14 cellular contexts compared by ENCODE assay signal in genomic region chr11:114066046-114066648, GRCh38. TPM values are rescaled to one million over a fixed set of nuclear protein-coding genes. Genes with fewer than 3 reads are reported as not detected.
A peak's percentile ranks its signal among the peaks of the same experiment; 100 is the strongest.
DNase-seq lines count a peak whose midpoint lies in the region; ATAC-seq lines count a peak whose summit lies in the region.
"Had no signal": no experiment of that assay in that cellular context is flagged by ENCODE, and none has a peak within 500 bp of the region (broad histone marks: within the 10 kb centered on the region; RNA-seq: fewer than 3 reads in every experiment).

No MANE protein-coding gene starts in this region.

- H3K4me3 Mint-ChIP-seq in CD4-positive, CD25-positive, alpha-beta regulatory T cell = peak overlapping the region in 1 of 4 donors; percentile 48
- peak overlapping the region in 6 of 7 donors; percentile 71 to 97 (median 82) for H3K4me3 Mint-ChIP-seq in CD8-positive, alpha-beta memory T cell
- H3K4me3 Mint-ChIP-seq: CD14-positive monocyte had no signal

- no peaks in the 10 kb centered on the region for H3K9me3 Mint-ChIP-seq in CD4-positive, CD25-positive, alpha-beta regulatory T cell
- no peaks in the 10 kb centered on the region for H3K9me3 Mint-ChIP-seq in CD8-positive, alpha-beta memory T cell
- H3K9me3 Mint-ChIP-seq: brain had no signal

- H3K27ac Mint-ChIP-seq in CD4-positive, CD25-positive, alpha-beta regulatory T cell = peak overlapping the region in 2 of 3 donors; percentile 66 to 77
- H3K27ac Mint-ChIP-seq in CD8-positive, alpha-beta memory T cell = peak overlapping the region in 7 of 8 donors; percentile 79 to 99 (median 98)
- H3K27ac Mint-ChIP-seq: CD14-positive monocyte had no signal

- H3K36me3 Mint-ChIP-seq in CD4-positive, CD25-positive, alpha-beta regulatory T cell = no peaks in the 10 kb centered on the region
- peaks cover 2 to 5% (median 2%) of the 10 kb centered on the region in 3 donors for H3K36me3 Mint-ChIP-seq in CD8-positive, alpha-beta memory T cell

- H3K27ac ChIP-seq in CD4-positive, CD25-positive, alpha-beta regulatory T cell (ENCODE audit: insufficient read depth, low read length, poor library complexity, severe bottlenecking) = no peak overlapping the region
- H3K27ac ChIP-seq in CD8-positive, alpha-beta memory T cell (ENCODE audit: low read depth, low read length) = peak overlapping the region; percentile 18
- H3K27ac ChIP-seq in substantia nigra (ENCODE audit: low read depth, low read length, poor library complexity, severe bottlenecking) = no peak overlapping the region

- peaks cover 4% of the 10 kb centered on the region for H3K27me3 ChIP-seq in CD4-positive, CD25-positive, alpha-beta regulatory T cell (ENCODE audit: control insufficient read depth, insufficient read depth, low read length)
- H3K27me3 ChIP-seq in CD8-positive, alpha-beta memory T cell (ENCODE audit: insufficient read depth, low read length, poor library complexity, severe bottlenecking) = no peaks in the 10 kb centered on the region

- H3K36me3 ChIP-seq in CD4-positive, CD25-positive, alpha-beta regulatory T cell (ENCODE audit: control insufficient read depth, insufficient read depth, low read length) = no peaks in the 10 kb centered on the region
- no peaks in the 10 kb centered on the region for H3K36me3 ChIP-seq in CD8-positive, alpha-beta memory T cell (ENCODE audit: insufficient read depth, low read length)

- ATAC-seq in CD4-positive, CD25-positive, alpha-beta regulatory T cell (ENCODE audit: low read depth in 2 of 2) = no peak

- peaks cover 2% of the 10 kb centered on the region for H3K4me1 ChIP-seq in CD4-positive, CD25-positive, alpha-beta regulatory T cell (ENCODE audit: control insufficient read depth, insufficient read depth, low read length, poor library complexity, severe bottlenecking)
- no peaks in the 10 kb centered on the region for H3K4me1 ChIP-seq in CD8-positive, alpha-beta memory T cell (ENCODE audit: insufficient read depth, low read length)

- CTCF ChIA-PET in CD8-positive, alpha-beta memory T cell (lab: Charles Lee) = no interaction called here

- no peaks in the 10 kb centered on the region for H3K9me3 ChIP-seq in CD4-positive, CD25-positive, alpha-beta regulatory T cell (ENCODE audit: control insufficient read depth in 2 of 2, low read length in 2 of 2)
- H3K9me3 ChIP-seq in CD8-positive, alpha-beta memory T cell (ENCODE audit: low read length) = no peaks in the 10 kb centered on the region

- no peak overlapping the region for H3K4me3 ChIP-seq in CD4-positive, CD25-positive, alpha-beta regulatory T cell (ENCODE audit: low read depth, low read length)
- H3K4me3 ChIP-seq in CD8-positive, alpha-beta memory T cell (ENCODE audit: low read length) = no peak overlapping the region
- H3K4me3 ChIP-seq in skeletal muscle cell (ENCODE audit: low read depth, low read length) = peak overlapping the region; percentile 15

- POLR2A ChIA-PET in CD8-positive, alpha-beta memory T cell (lab: Charles Lee) = interaction anchor here (0.7 kb wide), 1 partner anchor 12 kb away, joined by 3 read pairs; no protein-coding TSS in a partner anchor

- DNase-seq in CD4-positive, CD25-positive, alpha-beta regulatory T cell = no peak
- peak in 4 of 5 donors; percentile 22 to 79 (median 56) for DNase-seq in CD8-positive, alpha-beta memory T cell
- peak; percentile 57 for DNase-seq in central memory CD4-positive, alpha-beta T cell
- no peak for DNase-seq in skeletal muscle cell (ENCODE audit: low read depth)
- no peak for DNase-seq in 8988T
- DNase-seq in substantia nigra (lab: John Stamatoyannopoulos, UW) = no peak
- no peak for DNase-seq in retina
- DNase-seq: foreskin melanocyte; KG1; NCI-H1436 treated with DMSO at 0.1 percent for 48 hours; NCI-H510A; stimulated activated CD4-positive, alpha-beta T cell treated with anti-CD3 and anti-CD28 coated beads, Interleukin-15, amount 100 ng/mL, for 24 hours had no signal

- H3K4me1 Mint-ChIP-seq in CD4-positive, CD25-positive, alpha-beta regulatory T cell = peaks cover 0 to 18% (median 5%) of the 10 kb centered on the region in 4 donors
- peaks cover 10 to 43% (median 25%) of the 10 kb centered on the region in 3 donors for H3K4me1 Mint-ChIP-seq in CD8-positive, alpha-beta memory T cell

- H3K27me3 Mint-ChIP-seq in CD4-positive, CD25-positive, alpha-beta regulatory T cell = peaks cover 27% of the 10 kb centered on the region
- H3K27me3 Mint-ChIP-seq in CD8-positive, alpha-beta memory T cell = peaks cover 0 to 10% of the 10 kb centered on the region in 2 donors

RNA-seq across cellular contexts. Expression of gene ZBTB16, which starts 6.6 kb away (rescaled TPM):
- total RNA-seq in CD4-positive, CD25-positive, alpha-beta regulatory T cell = 8.5 TPM
- 10 to 100 TPM in 2 of 4 donors, 1 to 10 TPM in 2; 2.9 to 28.1 (median 8.9) TPM for polyA plus RNA-seq in CD4-positive, CD25-positive, alpha-beta regulatory T cell
- total RNA-seq in CD8-positive, alpha-beta memory T cell = 1 to 10 TPM; 2.1 to 2.2 TPM
- polyA plus RNA-seq in CD8-positive, alpha-beta memory T cell = 71.9 TPM

Comparison
In these comparisons a context has a peak if more than half of its experiments do, and no peak if none do; other contexts are left out.
1. DNase-seq: peak in CD8-positive, alpha-beta memory T cell (4 of 5) and central memory CD4-positive, alpha-beta T cell (single experiment); none in CD4-positive, CD25-positive, alpha-beta regulatory T cell (0 of 3), skeletal muscle cell (single experiment), 8988T (single experiment), substantia nigra (0 of 49) and retina (single experiment).